ENCODE assay signal across 1 cellular context in the genomic region with DNA sequence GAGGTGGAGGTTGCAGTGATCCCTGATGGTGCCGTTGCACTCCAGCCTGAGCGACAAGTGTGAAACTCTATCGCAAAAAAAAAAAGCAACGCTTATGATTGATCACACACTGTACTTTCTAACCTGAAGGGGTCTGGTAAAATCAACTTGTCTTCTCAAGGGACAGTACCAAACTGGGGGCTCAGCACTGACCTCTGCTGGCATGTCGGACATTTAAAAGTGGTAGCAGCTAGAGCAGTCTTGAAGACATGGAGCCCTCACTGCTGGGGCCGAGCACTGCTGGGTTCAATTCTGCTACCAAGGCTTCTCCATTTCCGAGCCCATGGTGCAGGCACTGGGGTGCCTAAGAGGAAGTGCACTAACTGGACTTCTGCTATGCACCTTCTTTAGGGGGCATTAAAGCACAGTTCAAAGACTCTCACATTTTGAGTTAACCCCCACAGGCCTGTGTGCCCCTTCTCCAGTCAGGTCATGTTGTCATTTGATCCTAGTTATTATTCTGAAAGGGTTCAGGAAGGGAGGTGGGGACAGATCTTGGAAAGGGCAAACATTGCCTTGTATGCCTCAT.
TF ChIP-seq lines count a peak whose summit lies in the region.

No MANE protein-coding gene starts in this region.

TF ChIP-seq in IMR-90, 13 proteins besides CTCF, POLR2A, EP300 and RAD21:
- no peak for TF ChIP-seq MXI1 (IDR thresholded peaks at IDR 0.05; ENCODE audit: borderline replicate concordance, low read depth, low read length)
- no peak for TF ChIP-seq BHLHE40 (IDR thresholded peaks at IDR 0.05; ENCODE audit: low read depth, low read length)
- TF ChIP-seq CHD1 (IDR thresholded peaks at IDR 0.05; ENCODE audit: low read depth, low read length), result no peak
- no peak for TF ChIP-seq RFX5 (IDR thresholded peaks at IDR 0.05; ENCODE audit: low read depth, low read length)
- no peak for TF ChIP-seq SMC3 (IDR thresholded peaks at IDR 0.05; ENCODE audit: low read depth, low read length)
- TF ChIP-seq FOS (IDR thresholded peaks at IDR 0.05; ENCODE audit: low read depth, low read length), result no peak
- TF ChIP-seq, protein P1, sequence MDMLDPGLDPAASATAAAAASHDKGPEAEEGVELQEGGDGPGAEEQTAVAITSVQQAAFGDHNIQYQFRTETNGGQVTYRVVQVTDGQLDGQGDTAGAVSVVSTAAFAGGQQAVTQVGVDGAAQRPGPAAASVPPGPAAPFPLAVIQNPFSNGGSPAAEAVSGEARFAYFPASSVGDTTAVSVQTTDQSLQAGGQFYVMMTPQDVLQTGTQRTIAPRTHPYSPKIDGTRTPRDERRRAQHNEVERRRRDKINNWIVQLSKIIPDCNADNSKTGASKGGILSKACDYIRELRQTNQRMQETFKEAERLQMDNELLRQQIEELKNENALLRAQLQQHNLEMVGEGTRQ (IDR thresholded peaks at IDR 0.05; ENCODE audit: low read depth, low read length), result no peak
- TF ChIP-seq MAFK (IDR thresholded peaks at IDR 0.05; ENCODE audit: low read depth, low read length), result no peak
- TF ChIP-seq, protein P2, sequence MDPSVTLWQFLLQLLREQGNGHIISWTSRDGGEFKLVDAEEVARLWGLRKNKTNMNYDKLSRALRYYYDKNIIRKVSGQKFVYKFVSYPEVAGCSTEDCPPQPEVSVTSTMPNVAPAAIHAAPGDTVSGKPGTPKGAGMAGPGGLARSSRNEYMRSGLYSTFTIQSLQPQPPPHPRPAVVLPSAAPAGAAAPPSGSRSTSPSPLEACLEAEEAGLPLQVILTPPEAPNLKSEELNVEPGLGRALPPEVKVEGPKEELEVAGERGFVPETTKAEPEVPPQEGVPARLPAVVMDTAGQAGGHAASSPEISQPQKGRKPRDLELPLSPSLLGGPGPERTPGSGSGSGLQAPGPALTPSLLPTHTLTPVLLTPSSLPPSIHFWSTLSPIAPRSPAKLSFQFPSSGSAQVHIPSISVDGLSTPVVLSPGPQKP (IDR thresholded peaks at IDR 0.05; ENCODE audit: borderline replicate concordance, low read depth, low read length), result no peak
- no peak for TF ChIP-seq CEBPB (IDR thresholded peaks at IDR 0.05; ENCODE audit: low read depth, low read length)
- no peak for TF ChIP-seq RCOR1 (IDR thresholded peaks at IDR 0.05; ENCODE audit: insufficient replicate concordance, low read length)
- no peak for TF ChIP-seq MAZ (IDR thresholded peaks at IDR 0.05; ENCODE audit: borderline replicate concordance, low read depth, low read length)
- TF ChIP-seq NFE2L2 (IDR thresholded peaks at IDR 0.05; ENCODE audit: low read depth, low read length), result no peak
TF ChIP-seq in IMR-90: peak in this region for 0.
